22 cellular contexts compared by ENCODE assay signal in genomic region chr15:68773036-68773435, GRCh38. TPM values are rescaled to one million over a fixed set of nuclear protein-coding genes. Genes with fewer than 3 reads are reported as not detected.
DNase-seq lines count a peak whose midpoint lies in the region; ATAC-seq, FAIRE-seq and TF ChIP-seq lines count a peak whose summit lies in the region.
"Had no signal": no experiment of that assay in that cellular context is flagged by ENCODE, and none has a peak within 500 bp of the region (broad histone marks: within the 10 kb centered on the region; RNA-seq: fewer than 3 reads in every experiment).

No MANE protein-coding gene starts in this region.

- H3K79me2 ChIP-seq in mammary epithelial cell (ENCODE audit: insufficient read depth, low read length) = no peaks in the 10 kb centered on the region

- H3K36me3 ChIP-seq in mucosa of descending colon (ENCODE audit: low read depth) = no peaks in the 10 kb centered on the region
- peaks cover 2% of the 10 kb centered on the region for H3K36me3 ChIP-seq in mammary epithelial cell (ENCODE audit: insufficient read depth, low read length)
- H3K36me3 ChIP-seq in tibial nerve = peaks cover 0 to 8% (median 0%) of the 10 kb centered on the region in 3 donors

- H3K27ac ChIP-seq in angular gyrus (ENCODE audit: low read depth, low read length) = peak overlapping the region; percentile 2
- no peak overlapping the region for H3K27ac ChIP-seq in coronary artery
- H3K27ac ChIP-seq in mammary epithelial cell (ENCODE audit: insufficient read depth, low read depth, low read length) = no peak overlapping the region
- H3K27ac ChIP-seq in tibial nerve = no peak overlapping the region
- H3K27ac ChIP-seq: 22Rv1; A549; BLaER1 treated with 17β-estradiol and CSF1 and Interleukin-3, amounts not matched to agents 10 nM and 100 nM; C4-2B had no signal

- H3K4me1 ChIP-seq in mucosa of descending colon (ENCODE audit: low read depth) (no peaks in the 10 kb centered on the region), mammary epithelial cell (ENCODE audit: insufficient read depth, low read length) (peaks cover 3% of the 10 kb centered on the region), tibial nerve (peaks cover 0 to 25% (median 15%) of the 10 kb centered on the region in 4 donors)
- H3K4me1 ChIP-seq: Caco-2 had no signal

- TF ChIP-seq CTCF in coronary artery (IDR thresholded peaks at IDR 0.05) (no peak), mucosa of descending colon (IDR thresholded peaks at IDR 0.05) (no peak), mammary epithelial cell (conservative IDR thresholded peaks at IDR 0.05 in 1 of 2, IDR thresholded peaks at IDR 0.05 in 1 of 2; ENCODE audit: extremely low read depth in 1 of 2, insufficient read depth in 1 of 2, low read depth in 1 of 2, low read length in 2 of 2) (no peak), tibial nerve (IDR thresholded peaks at IDR 0.05) (no peak)

- 60% methylated on average over 2 of the region's 2 CpGs for WGBS in mammary epithelial cell (ENCODE audit: low coverage, missing lambda C conversion rate)
- WGBS in tibial nerve, 2 donors = 81 to 88% methylated on average over 2 of the region's 2 CpGs

- FAIRE-seq in urothelium cell line (lab: Jason Lieb, UNC) = peak; percentile 32
- FAIRE-seq: D721Med, G401.6, GM12891, GM19239 had no signal

- peak; percentile 82 for ATAC-seq in mucosa of descending colon
- ATAC-seq: A549; CD8-positive, alpha-beta T cell had no signal

- CTCF ChIA-PET in mammary epithelial cell (lab: Charles Lee; ENCODE audit: low non-redundant PET) = no interaction called here

- H3K9me3 ChIP-seq in mucosa of descending colon (no peaks in the 10 kb centered on the region), mammary epithelial cell (replicated peaks; ENCODE audit: insufficient read depth, low read length) (no peaks in the 10 kb centered on the region), tibial nerve (no peaks in the 10 kb centered on the region)
- H3K9me3 ChIP-seq: A549, Caco-2 had no signal

- dilution Hi-C loops in mammary epithelial cell (cut with HindIII; ENCODE audit: low sequenced_read_pairs) = no loop called here

- no peak for TF ChIP-seq POLR2A in tibial nerve (IDR thresholded peaks at IDR 0.05)

- no peaks in the 10 kb centered on the region for H3K27me3 ChIP-seq in mammary epithelial cell (ENCODE audit: insufficient read depth, low read length)
- H3K27me3 ChIP-seq in tibial nerve = no peaks in the 10 kb centered on the region
- H3K27me3 ChIP-seq: BLaER1 treated with 17β-estradiol and CSF1 and Interleukin-3, amounts not matched to agents 10 nM and 100 nM had no signal

- no peak overlapping the region for H3K9ac ChIP-seq in mammary epithelial cell (ENCODE audit: insufficient read depth, low read length)
- H3K9ac ChIP-seq: BLaER1 treated with 17β-estradiol and CSF1 and Interleukin-3, amounts not matched to agents 10 nM and 100 nM had no signal

- TF ChIP-seq EP300 in tibial nerve (IDR thresholded peaks at IDR 0.05) = no peak

- intact Hi-C loops in mucosa of descending colon (cut with DNase I, micrococcal nuclease) (loop anchor here in 1 of 2 donors (10.0 kb wide), 1 partner anchor 58 kb away; no protein-coding TSS in a partner anchor), mammary epithelial cell (cut with micrococcal nuclease) (no loop called here)

- in situ Hi-C loops in mammary epithelial cell (cut with MboI; ENCODE audit: low sequenced_read_pairs in 2 of 2) = no loop called here

- H3K4me3 ChIP-seq in coronary artery (no peak overlapping the region), mucosa of descending colon (no peak overlapping the region), mammary epithelial cell (replicated peaks in 1 of 3; ENCODE audit: insufficient read depth in 1 of 3, low read depth in 2 of 3, low read length in 3 of 3) (no peak overlapping the region), tibial nerve (no peak overlapping the region)
- H3K4me3 ChIP-seq: A549; BLaER1 treated with 17β-estradiol and CSF1 and Interleukin-3, amounts not matched to agents 10 nM and 100 nM had no signal

- H2AFZ ChIP-seq in mammary epithelial cell (ENCODE audit: low read depth, low read length) = no peak overlapping the region

- BruUV-seq in mammary epithelial cell (replicated peaks; lab: Mats Ljungman, UMichigan) = no TSS peak

- peak; percentile 12 for DNase-seq in coronary artery (ENCODE audit: low spot score)
- DNase-seq in mucosa of descending colon = no peak
- DNase-seq in urothelium cell line (ENCODE audit: low spot score) = no peak
- no peak for DNase-seq in mammary epithelial cell
- no peak for DNase-seq in NCI-H1105 treated with DMSO at 0.1 percent for 48 hours (lab: John Stamatoyannopoulos, UW)
- DNase-seq in tibial nerve (ENCODE audit: low spot score in 2 of 2) = no peak
- DNase-seq: AML-193; Caco-2; Calu3; CD4-positive, alpha-beta T cell; CD8-positive, alpha-beta T cell; DMS79 treated with DMSO at 0.1 percent for 48 hours; GF-D8 had no signal

- no peak overlapping the region for H3K4me2 ChIP-seq in mammary epithelial cell (ENCODE audit: insufficient read depth, low read depth, low read length)
- H3K4me2 ChIP-seq: A549 had no signal

- no peaks in the 10 kb centered on the region for H4K20me1 ChIP-seq in mammary epithelial cell (ENCODE audit: insufficient read depth, low read length)
- H4K20me1 ChIP-seq: BLaER1 treated with 17β-estradiol and CSF1 and Interleukin-3, amounts not matched to agents 10 nM and 100 nM had no signal

RNA-seq across cellular contexts. Expression of gene ANP32A, which starts 47.7 kb away (rescaled TPM):
- total RNA-seq in mucosa of descending colon = 100 to 1,000 TPM; 101 to 113 (median 109) TPM
- total RNA-seq in mammary epithelial cell = 100 to 1,000 TPM in 1 of 2 donors, 10 to 100 TPM in 1; 42.5 to 109 TPM
- 52.0 TPM for polyA plus RNA-seq in mammary epithelial cell
- polyA minus RNA-seq in mammary epithelial cell = 37.7 TPM
- total RNA-seq in tibial nerve = 10 to 100 TPM; 33.1 to 65.1 (median 41.1) TPM
